Comparison of ENCODE assay signal across 14 cellular contexts in genomic region chr17:34502426-34502825, GRCh38.
DNase-seq lines count a peak whose midpoint lies in the region; ATAC-seq and TF ChIP-seq lines count a peak whose summit lies in the region.
"Had no signal": no experiment of that assay in that cellular context is flagged by ENCODE, and none has a peak within 500 bp of the region (broad histone marks: within the 10 kb centered on the region; RNA-seq: fewer than 3 reads in every experiment).

No MANE protein-coding gene starts in this region.

- H3K27ac ChIP-seq in left ventricle myocardium inferior (replicated peaks) = no peak overlapping the region

- ATAC-seq in left cardiac atrium = no peak

- peak; percentile 21 for DNase-seq in left ventricle myocardium inferior
- DNase-seq in left cardiac atrium = no peak
- DNase-seq in NCI-H2227 (lab: John Stamatoyannopoulos, UW; ENCODE audit: unreplicated experiment) = peak; percentile 9
- peak; percentile 36 for DNase-seq in NCI-H2227 treated with DMSO at 0.1 percent for 48 hours (lab: John Stamatoyannopoulos, UW)
- DNase-seq in putamen (ENCODE audit: low spot score) = peak; percentile 36
- DNase-seq in activated effector memory CD4-positive, alpha-beta T cell treated with anti-CD3 and anti-CD28 coated beads, Interleukin-2, amount 50 U/mL, for 16 hours = no peak
- DNase-seq: C1 segment of cervical spinal cord; CD4-positive, alpha-beta memory T cell; COR-L47; DMS153; DND-41; GOT3; HFFc6 had no signal

- peaks cover 75% of the 10 kb centered on the region for H3K27me3 ChIP-seq in left ventricle myocardium inferior (ENCODE audit: low read depth)

- H3K9me3 ChIP-seq in left ventricle myocardium inferior (replicated peaks) = no peaks in the 10 kb centered on the region
- H3K9me3 ChIP-seq: HAP-1 had no signal

- H3K36me3 ChIP-seq in left ventricle myocardium inferior = no peaks in the 10 kb centered on the region
- H3K36me3 ChIP-seq: HAP-1 had no signal

- no peak overlapping the region for H3K4me3 ChIP-seq in left ventricle myocardium inferior
- H3K4me3 ChIP-seq: HAP-1 had no signal

- no peak for TF ChIP-seq CTCF in left ventricle myocardium inferior (IDR thresholded peaks at IDR 0.05; ENCODE audit: borderline replicate concordance)

- H3K4me1 ChIP-seq in left ventricle myocardium inferior = peaks cover 21% of the 10 kb centered on the region
- H3K4me1 ChIP-seq: HAP-1 had no signal

- intact Hi-C loops in left ventricle myocardium inferior (cut with micrococcal nuclease) (no loop called here), left cardiac atrium (cut with DNase I) (no loop called here)

Comparison
In these comparisons a context has a peak if more than half of its experiments do, and no peak if none do; other contexts are left out.
1. DNase-seq: peak in left ventricle myocardium inferior (single experiment), NCI-H2227 (single experiment), NCI-H2227 treated with DMSO at 0.1 percent for 48 hours (single experiment) and putamen (single experiment); none in left cardiac atrium (single experiment) and activated effector memory CD4-positive, alpha-beta T cell treated with anti-CD3 and anti-CD28 coated beads, Interleukin-2, amount 50 U/mL, for 16 hours (single experiment).